24 cellular contexts compared by ENCODE assay signal in genomic region chr10:80860719-80861118, GRCh38.
"Had no signal": no experiment of that assay in that cellular context is flagged by ENCODE, and none has a peak within 500 bp of the region (broad histone marks: within the 10 kb centered on the region; RNA-seq: fewer than 3 reads in every experiment).

No MANE protein-coding gene starts in this region.

- H3K27ac ChIP-seq: lower lobe of right lung, pancreas, prostate gland, sigmoid colon, spleen, suprapubic skin, thoracic aorta, tibial artery, upper lobe of right lung had no signal

- H3K27me3 ChIP-seq: sigmoid colon, suprapubic skin, tibial artery, upper lobe of right lung had no signal

- H3K9me3 ChIP-seq: lower lobe of right lung, pancreas, prostate gland, sigmoid colon, suprapubic skin, thoracic aorta, tibial artery, upper lobe of right lung had no signal

- H3K4me3 ChIP-seq: lower lobe of right lung, pancreas, prostate gland, sigmoid colon, spleen, suprapubic skin, thoracic aorta, tibial artery, upper lobe of right lung had no signal

- H3K36me3 ChIP-seq: lower lobe of right lung, pancreas, prostate gland, sigmoid colon, spleen, suprapubic skin, thoracic aorta, tibial artery, upper lobe of right lung had no signal

- H3K4me1 ChIP-seq: lower lobe of right lung, pancreas, prostate gland, sigmoid colon, spleen, suprapubic skin, tibial artery, upper lobe of right lung had no signal

- DNase-seq: hypothalamus; islet precursor cell; left ventricle myocardium superior; lower lobe of right lung; mammary epithelial cell; mesenchymal stem cell; naive thymus-derived CD8-positive, alpha-beta T cell; nucleus accumbens; pancreas; posterior cingulate gyrus; retina; right cardiac atrium; sigmoid colon; small intestine; spleen; stimulated activated CD4-positive, alpha-beta T cell treated with anti-CD3 and anti-CD28 coated beads, Interleukin-4, amount 100 ng/mL, for 24 hours; stimulated activated naive CD4-positive, alpha-beta T cell; tibial artery; trophoblast cell; upper lobe of right lung had no signal

- FAIRE-seq: pancreas, small intestine, urothelium cell line had no signal
